In the genomic region with DNA sequence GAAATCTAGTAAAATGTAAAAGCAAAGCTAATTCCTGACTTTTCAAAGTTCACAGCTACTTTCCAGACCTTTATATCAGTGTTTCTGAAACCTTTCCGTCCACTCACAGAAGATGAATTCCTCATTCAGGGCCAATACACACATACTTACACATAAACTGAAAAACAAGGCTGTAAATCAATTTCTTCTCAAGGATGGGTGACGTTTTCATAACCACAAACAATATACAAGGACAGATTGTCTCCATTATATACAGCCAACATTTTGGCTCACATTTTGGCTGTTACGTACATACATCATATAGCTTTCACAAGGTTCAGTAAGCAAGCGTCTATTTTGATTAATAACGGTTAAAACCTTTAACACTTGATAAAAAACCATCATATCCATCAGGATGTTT, we compare ENCODE assay signal across 8 cellular contexts. TPM values are rescaled to one million over a fixed set of nuclear protein-coding genes. Genes with fewer than 3 reads are reported as not detected.
DNase-seq lines count a peak whose midpoint lies in the region; ATAC-seq and TF ChIP-seq lines count a peak whose summit lies in the region.

No MANE protein-coding gene starts in this region.

- H3K27ac ChIP-seq in CD4-positive, alpha-beta memory T cell (ENCODE audit: low read depth, low read length) = no peak overlapping the region
- peak overlapping the region; percentile 59 for H3K27ac ChIP-seq in Karpas-422 (ENCODE audit: low read length)

- peaks cover 0 to 1% of the 10 kb centered on the region in 2 donors for H3K27me3 Mint-ChIP-seq in CD4-positive, alpha-beta memory T cell
- H3K27me3 Mint-ChIP-seq in natural killer cell (ENCODE audit: low read depth in 2 of 2) = peaks cover 0 to 3% of the 10 kb centered on the region in 2 donors

- H3K36me3 Mint-ChIP-seq in CD4-positive, alpha-beta memory T cell = peaks cover 5 to 19% of the 10 kb centered on the region in 2 donors
- H3K36me3 Mint-ChIP-seq in natural killer cell = no peaks in the 10 kb centered on the region

- H3K9me3 Mint-ChIP-seq in CD4-positive, alpha-beta memory T cell = no peaks in the 10 kb centered on the region
- no peaks in the 10 kb centered on the region for H3K9me3 Mint-ChIP-seq in natural killer cell

- peaks cover 64% of the 10 kb centered on the region for H3K79me2 ChIP-seq in Karpas-422 (ENCODE audit: low read length)

- no peaks in the 10 kb centered on the region for H3K27me3 ChIP-seq in CD4-positive, alpha-beta memory T cell (ENCODE audit: insufficient read depth, low read length)
- no peaks in the 10 kb centered on the region for H3K27me3 ChIP-seq in Karpas-422 (ENCODE audit: low read length)

- POLR2A ChIA-PET in CD4-positive, alpha-beta memory T cell (lab: Charles Lee; ENCODE audit: partially characterized antibody) = interaction anchor here (3.7 kb wide), 1 partner anchor 64 kb away, joined by 31 read pairs; a partner anchor contains a TSS

- peak overlapping the region; percentile 84 for H3K4me2 ChIP-seq in Karpas-422 (ENCODE audit: low read depth, low read length, poor library complexity, severe bottlenecking)

- ATAC-seq in natural killer cell = no peak
- ATAC-seq in HG02870 (IDR thresholded peaks at IDR 0.05; ENCODE audit: unreplicated experiment) = no peak

- TF ChIP-seq CTCF in choroid plexus epithelial cell (conservative IDR thresholded peaks at IDR 0.05; ENCODE audit: low read depth, low read length) = no peak
- no peak for TF ChIP-seq CTCF in natural killer cell (IDR thresholded peaks at IDR 0.05)

- no peaks in the 10 kb centered on the region for H3K9me2 ChIP-seq in Karpas-422 (replicated peaks; ENCODE audit: insufficient read depth, low read length)

- peak overlapping the region; percentile 88 for H3K9ac ChIP-seq in Karpas-422 (ENCODE audit: low read length)

- intact Hi-C loops in CD4-positive, alpha-beta memory T cell (cut with micrococcal nuclease) = loop anchor here (2.0 to 10.0 kb wide), 6 partner anchors 44 to 1024 kb away; a partner anchor contains a TSS
- intact Hi-C loops in natural killer cell (cut with micrococcal nuclease) = no loop called here

- H3K4me1 ChIP-seq in CD4-positive, alpha-beta memory T cell (ENCODE audit: insufficient read depth, low read length) = peaks cover 32% of the 10 kb centered on the region
- H3K4me1 ChIP-seq in Karpas-422 (ENCODE audit: low read length) = peaks cover 42% of the 10 kb centered on the region

- CTCF ChIA-PET in CD4-positive, alpha-beta memory T cell (lab: Charles Lee; ENCODE audit: partially characterized antibody) = interaction anchor here (1.0 to 3.8 kb wide), 3 partner anchors 30 to 116 kb away, joined by 3 to 16 read pairs (median 3); no protein-coding TSS in a partner anchor

- H3K36me3 ChIP-seq in CD4-positive, alpha-beta memory T cell (ENCODE audit: insufficient read depth, low read length) = no peaks in the 10 kb centered on the region
- peaks cover 18% of the 10 kb centered on the region for H3K36me3 ChIP-seq in Karpas-422 (ENCODE audit: insufficient read depth, low read length)

- H3K4me3 Mint-ChIP-seq in CD4-positive, alpha-beta memory T cell = peak overlapping the region; percentile 92 to 98 (median 95)
- H3K4me3 Mint-ChIP-seq in natural killer cell = peak overlapping the region; percentile 97

- DNase-seq in CD4-positive, alpha-beta memory T cell = no peak
- DNase-seq in Karpas-422 = peak; percentile 48
- DNase-seq in choroid plexus epithelial cell (ENCODE audit: low read depth) = peak; percentile 24
- no peak for DNase-seq in natural killer cell
- no peak for DNase-seq in epidermal melanocyte (ENCODE audit: insufficient read length, low spot score)
- no peak for DNase-seq in middle frontal gyrus (ENCODE audit: extremely low spot score, low spot score)
- DNase-seq in H4 (ENCODE audit: low spot score) = no peak

- H3K9me3 ChIP-seq in CD4-positive, alpha-beta memory T cell (ENCODE audit: control insufficient read depth in 1 of 2, low read length in 2 of 2) = no peaks in the 10 kb centered on the region
- no peaks in the 10 kb centered on the region for H3K9me3 ChIP-seq in Karpas-422 (ENCODE audit: low read length)

- H3K4me3 ChIP-seq in CD4-positive, alpha-beta memory T cell (ENCODE audit: low read length in 2 of 2) = peak overlapping the region; percentile 81 to 87
- H3K4me3 ChIP-seq in Karpas-422 (ENCODE audit: low read length) = peak overlapping the region; percentile 88
- peak overlapping the region; percentile 96 for H3K4me3 ChIP-seq in choroid plexus epithelial cell (ENCODE audit: low read depth, low read length)

- H4K20me1 ChIP-seq in Karpas-422 (ENCODE audit: insufficient read depth, low read depth, low read length) = peaks cover 26% of the 10 kb centered on the region

- peak overlapping the region; percentile 2 to 98 (median 71) for H3K27ac Mint-ChIP-seq in CD4-positive, alpha-beta memory T cell
- H3K27ac Mint-ChIP-seq in natural killer cell = peak overlapping the region; percentile 88 to 98

- H3K4me1 Mint-ChIP-seq in CD4-positive, alpha-beta memory T cell = peaks cover 36 to 56% (median 46%) of the 10 kb centered on the region in 4 donors
- peaks cover 34 to 43% of the 10 kb centered on the region in 2 donors for H3K4me1 Mint-ChIP-seq in natural killer cell

- H2AFZ ChIP-seq in Karpas-422 (ENCODE audit: low read length) = no peak overlapping the region

RNA-seq across cellular contexts. Expression of a gene that starts 1.4 kb away (rescaled TPM):
- total RNA-seq in CD4-positive, alpha-beta memory T cell = 10 to 100 TPM; 40.1 to 42.3 TPM
- polyA plus RNA-seq in CD4-positive, alpha-beta memory T cell = 10 to 100 TPM in 1 of 2 donors, 1 to 10 TPM in 1; 6.1 to 12.8 TPM
- total RNA-seq in Karpas-422 (2014; rRNA removed; shearing (Covaris generic); ENCODE audit: low replicate concordance) = 85.5 and 102 TPM in 2 replicates
- 10 to 100 TPM; 20.4 to 24.4 (median 23.3) TPM for total RNA-seq in natural killer cell
- 39.1 and 44.6 TPM in 2 replicates for total RNA-seq in H4 (2014; rRNA removed; shearing (Covaris generic))

Comparison
In these comparisons a context has a peak if more than half of its experiments do, and no peak if none do; other contexts are left out.
1. DNase-seq: peak in Karpas-422 (single experiment) and choroid plexus epithelial cell (single experiment); none in CD4-positive, alpha-beta memory T cell (0 of 5), natural killer cell (single experiment), epidermal melanocyte (single experiment), middle frontal gyrus (single experiment) and H4 (single experiment).
2. Peak in every context shown above with its lines, with median percentiles within 50 percentile points of each other: H3K4me3 ChIP-seq.